Comparison of ENCODE assay signal across 2 cellular contexts in the genomic region with DNA sequence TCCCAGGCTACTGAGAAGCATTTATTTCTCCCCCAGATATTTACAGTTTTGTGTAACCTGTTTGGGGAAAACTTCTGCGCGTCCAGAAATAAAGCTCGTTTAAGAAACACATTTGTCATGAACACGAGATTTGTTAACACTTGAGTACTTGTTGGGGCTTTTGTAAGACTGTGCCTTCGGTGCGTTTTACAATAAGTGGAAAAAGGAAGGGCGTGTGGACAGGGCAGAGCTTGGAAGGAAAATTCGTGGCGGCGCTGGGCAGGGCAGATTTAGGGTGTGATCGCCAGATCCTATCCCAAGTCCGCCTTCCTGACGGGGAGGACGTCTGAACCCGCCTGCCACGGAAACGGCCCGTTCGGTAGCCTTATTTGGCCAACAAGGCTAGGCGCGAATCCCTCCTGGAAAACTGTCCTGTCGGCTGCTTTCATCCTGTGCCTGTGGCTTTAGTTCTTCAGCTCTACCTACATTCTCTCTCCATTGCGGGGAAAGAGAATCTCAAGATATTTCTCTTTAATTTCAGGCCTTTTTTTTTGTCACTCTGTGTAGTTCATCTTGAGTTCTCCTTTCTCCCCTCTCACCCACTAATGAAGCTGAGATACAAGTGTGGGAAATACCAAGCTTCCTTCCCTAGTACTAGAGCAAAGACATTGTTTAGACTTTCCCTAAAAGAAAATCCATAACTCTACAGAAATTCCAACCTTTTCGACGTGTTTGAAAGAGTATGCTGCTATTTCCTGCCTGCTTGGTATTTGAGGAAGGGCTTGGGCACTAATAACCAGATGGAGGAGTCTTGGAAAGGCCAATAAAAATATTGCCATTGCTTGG.
A peak's percentile ranks its signal among the peaks of the same experiment; 100 is the strongest.
TF ChIP-seq lines count a peak whose summit lies in the region.

No MANE protein-coding gene starts in this region.

TF ChIP-seq in A549, 52 proteins besides CTCF, POLR2A, EP300 and RAD21 (continued from another document):
- no peak for TF ChIP-seq MAZ (IDR thresholded peaks at IDR 0.05; ENCODE audit: borderline replicate concordance, low read depth, low read length)

TF ChIP-seq in GM12878, 131 proteins besides CTCF, POLR2A, EP300 and RAD21 (continued from another document):
- TF ChIP-seq CREM (IDR thresholded peaks at IDR 0.05; ENCODE audit: low read depth) (no peak), MXI1 (IDR thresholded peaks at IDR 0.05; ENCODE audit: low read depth, low read length) (peak; percentile 28; the same call in 1 of the 2 replicates), MTA2 (IDR thresholded peaks at IDR 0.05; ENCODE audit: low read depth) (no peak), HCFC1 (IDR thresholded peaks at IDR 0.05; ENCODE audit: low read length) (no peak)
- TF ChIP-seq, protein P1, sequence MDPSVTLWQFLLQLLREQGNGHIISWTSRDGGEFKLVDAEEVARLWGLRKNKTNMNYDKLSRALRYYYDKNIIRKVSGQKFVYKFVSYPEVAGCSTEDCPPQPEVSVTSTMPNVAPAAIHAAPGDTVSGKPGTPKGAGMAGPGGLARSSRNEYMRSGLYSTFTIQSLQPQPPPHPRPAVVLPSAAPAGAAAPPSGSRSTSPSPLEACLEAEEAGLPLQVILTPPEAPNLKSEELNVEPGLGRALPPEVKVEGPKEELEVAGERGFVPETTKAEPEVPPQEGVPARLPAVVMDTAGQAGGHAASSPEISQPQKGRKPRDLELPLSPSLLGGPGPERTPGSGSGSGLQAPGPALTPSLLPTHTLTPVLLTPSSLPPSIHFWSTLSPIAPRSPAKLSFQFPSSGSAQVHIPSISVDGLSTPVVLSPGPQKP (IDR thresholded peaks at IDR 0.05; ENCODE audit: low read depth, low read length), result peak; percentile 60; the same call in 1 of the 2 replicates
- TF ChIP-seq, protein P2, sequence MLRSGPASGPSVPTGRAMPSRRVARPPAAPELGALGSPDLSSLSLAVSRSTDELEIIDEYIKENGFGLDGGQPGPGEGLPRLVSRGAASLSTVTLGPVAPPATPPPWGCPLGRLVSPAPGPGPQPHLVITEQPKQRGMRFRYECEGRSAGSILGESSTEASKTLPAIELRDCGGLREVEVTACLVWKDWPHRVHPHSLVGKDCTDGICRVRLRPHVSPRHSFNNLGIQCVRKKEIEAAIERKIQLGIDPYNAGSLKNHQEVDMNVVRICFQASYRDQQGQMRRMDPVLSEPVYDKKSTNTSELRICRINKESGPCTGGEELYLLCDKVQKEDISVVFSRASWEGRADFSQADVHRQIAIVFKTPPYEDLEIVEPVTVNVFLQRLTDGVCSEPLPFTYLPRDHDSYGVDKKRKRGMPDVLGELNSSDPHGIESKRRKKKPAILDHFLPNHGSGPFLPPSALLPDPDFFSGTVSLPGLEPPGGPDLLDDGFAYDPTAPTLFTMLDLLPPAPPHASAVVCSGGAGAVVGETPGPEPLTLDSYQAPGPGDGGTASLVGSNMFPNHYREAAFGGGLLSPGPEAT (IDR thresholded peaks at IDR 0.05; ENCODE audit: low read depth), result peak; percentile 43
- TF ChIP-seq, protein P3, sequence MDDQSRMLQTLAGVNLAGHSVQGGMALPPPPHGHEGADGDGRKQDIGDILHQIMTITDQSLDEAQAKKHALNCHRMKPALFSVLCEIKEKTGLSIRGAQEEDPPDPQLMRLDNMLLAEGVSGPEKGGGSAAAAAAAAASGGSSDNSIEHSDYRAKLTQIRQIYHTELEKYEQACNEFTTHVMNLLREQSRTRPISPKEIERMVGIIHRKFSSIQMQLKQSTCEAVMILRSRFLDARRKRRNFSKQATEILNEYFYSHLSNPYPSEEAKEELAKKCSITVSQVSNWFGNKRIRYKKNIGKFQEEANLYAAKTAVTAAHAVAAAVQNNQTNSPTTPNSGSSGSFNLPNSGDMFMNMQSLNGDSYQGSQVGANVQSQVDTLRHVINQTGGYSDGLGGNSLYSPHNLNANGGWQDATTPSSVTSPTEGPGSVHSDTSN (IDR thresholded peaks at IDR 0.05; ENCODE audit: insufficient replicate concordance, low read depth, low read length), result no peak
